ENCODE assay signal across 8 cellular contexts in genomic region chr10:88270871-88271713, GRCh38.
DNase-seq lines count a peak whose midpoint lies in the region; ATAC-seq and TF ChIP-seq lines count a peak whose summit lies in the region.

No MANE protein-coding gene starts in this region.

- no peaks in the 10 kb centered on the region for H3K36me3 Mint-ChIP-seq in CD8-positive, alpha-beta T cell
- H3K36me3 Mint-ChIP-seq in stimulated activated memory B cell treated with anti-CD40 and anti-IgM and Interleukin-4, amounts not matched to agents 10 μg/mL and 1 μg/mL and 100 μg/mL, for 72 hours = no peaks in the 10 kb centered on the region
- H3K36me3 Mint-ChIP-seq in neural progenitor cell = no peaks in the 10 kb centered on the region

- H3K4me3 Mint-ChIP-seq in CD8-positive, alpha-beta T cell = peak overlapping the region; percentile 69
- H3K4me3 Mint-ChIP-seq in stimulated activated memory B cell treated with anti-CD40 and anti-IgM and Interleukin-4, amounts not matched to agents 10 μg/mL and 1 μg/mL and 100 μg/mL, for 72 hours = peak overlapping the region; percentile 63
- H3K4me3 Mint-ChIP-seq in neural progenitor cell = no peak overlapping the region

- peaks cover 26% of the 10 kb centered on the region for H3K4me1 ChIP-seq in CD8-positive, alpha-beta T cell (ENCODE audit: insufficient read depth, low read length)
- peaks cover 4% of the 10 kb centered on the region for H3K4me1 ChIP-seq in neural progenitor cell

- no peak overlapping the region for H2AFZ ChIP-seq in neural progenitor cell (replicated peaks)

- POLR2A ChIA-PET in CD8-positive, alpha-beta T cell (lab: Charles Lee) = interaction anchor here (1.0 to 1.9 kb wide), 3 partner anchors 17 to 409 kb away, joined by 3 to 8 read pairs (median 3); no protein-coding TSS in a partner anchor

- H3K27ac Mint-ChIP-seq in CD8-positive, alpha-beta T cell = peak overlapping the region; percentile 88
- H3K27ac Mint-ChIP-seq in stimulated activated memory B cell treated with anti-CD40 and anti-IgM and Interleukin-4, amounts not matched to agents 10 μg/mL and 1 μg/mL and 100 μg/mL, for 72 hours = peak overlapping the region; percentile 92
- no peak overlapping the region for H3K27ac Mint-ChIP-seq in neural progenitor cell

- no peaks in the 10 kb centered on the region for H3K9me3 ChIP-seq in CD8-positive, alpha-beta T cell (ENCODE audit: low read length)
- H3K9me3 ChIP-seq in neural progenitor cell (ENCODE audit: low read depth) = no peaks in the 10 kb centered on the region

- H3K9ac ChIP-seq in neural progenitor cell = no peak overlapping the region

- no peak for TF ChIP-seq CTCF in CD8-positive, alpha-beta T cell (IDR thresholded peaks at IDR 0.05)
- TF ChIP-seq CTCF in neural progenitor cell (IDR thresholded peaks at IDR 0.05) = no peak

- no peaks in the 10 kb centered on the region for H3K36me3 ChIP-seq in CD8-positive, alpha-beta T cell (ENCODE audit: insufficient read depth, low read length)
- no peaks in the 10 kb centered on the region for H3K36me3 ChIP-seq in neural progenitor cell

- CTCF ChIA-PET in CD8-positive, alpha-beta T cell (lab: Charles Lee) = no interaction called here

- intact Hi-C loops in CD8-positive, alpha-beta T cell (cut with DNase I, micrococcal nuclease) = loop anchor here in 1 of 2 experiments (5.0 to 10.0 kb wide), 3 partner anchors 79 to 406 kb away; partner anchors contain the start of genes KLLN and PTEN

- H3K4me2 ChIP-seq in neural progenitor cell = no peak overlapping the region

- H3K27ac ChIP-seq in CD8-positive, alpha-beta T cell (ENCODE audit: low read depth, low read length) = no peak overlapping the region
- no peak overlapping the region for H3K27ac ChIP-seq in neural progenitor cell

- H3K4me3 ChIP-seq in CD8-positive, alpha-beta T cell (ENCODE audit: low read depth, low read length) = no peak overlapping the region
- no peak overlapping the region for H3K4me3 ChIP-seq in neural progenitor cell

- peak in 5 of 7 experiments; percentile 14 to 51 (median 18) for DNase-seq in CD8-positive, alpha-beta T cell
- DNase-seq in activated CD4-positive, alpha-beta T cell treated with anti-CD3 and anti-CD28 coated beads, Interleukin-2, amount 50 U/mL, for 48 hours = peak; percentile 42 to 61
- DNase-seq in globus pallidus (ENCODE audit: low spot score) = peak; percentile 22
- DNase-seq in iPS-NIHi11 (ENCODE audit: low spot score) = no peak
- no peak for DNase-seq in neural progenitor cell (ENCODE audit: low spot score)

- no peaks in the 10 kb centered on the region for H3K9me3 Mint-ChIP-seq in CD8-positive, alpha-beta T cell
- H3K9me3 Mint-ChIP-seq in stimulated activated memory B cell treated with anti-CD40 and anti-IgM and Interleukin-4, amounts not matched to agents 10 μg/mL and 1 μg/mL and 100 μg/mL, for 72 hours = no peaks in the 10 kb centered on the region
- H3K9me3 Mint-ChIP-seq in neural progenitor cell = no peaks in the 10 kb centered on the region

- peak; percentile 72 for ATAC-seq in CD8-positive, alpha-beta T cell
- ATAC-seq in GM19397 (IDR thresholded peaks at IDR 0.05; ENCODE audit: unreplicated experiment) (peak; percentile 86), HG03442 (IDR thresholded peaks at IDR 0.05; ENCODE audit: unreplicated experiment) (peak; percentile 90)
- peak; percentile 96 for ATAC-seq in stimulated activated memory B cell treated with anti-CD40 and anti-IgM and Interleukin-4, amounts not matched to agents 10 μg/mL and 1 μg/mL and 100 μg/mL, for 72 hours

- no peaks in the 10 kb centered on the region for H3K27me3 Mint-ChIP-seq in CD8-positive, alpha-beta T cell (ENCODE audit: low read depth)
- no peaks in the 10 kb centered on the region for H3K27me3 Mint-ChIP-seq in stimulated activated memory B cell treated with anti-CD40 and anti-IgM and Interleukin-4, amounts not matched to agents 10 μg/mL and 1 μg/mL and 100 μg/mL, for 72 hours
- H3K27me3 Mint-ChIP-seq in neural progenitor cell (ENCODE audit: insufficient read depth, low read depth) = peaks cover 5% of the 10 kb centered on the region

- H3K4me1 Mint-ChIP-seq in CD8-positive, alpha-beta T cell (ENCODE audit: low read depth) = peaks cover 41% of the 10 kb centered on the region
- H3K4me1 Mint-ChIP-seq in stimulated activated memory B cell treated with anti-CD40 and anti-IgM and Interleukin-4, amounts not matched to agents 10 μg/mL and 1 μg/mL and 100 μg/mL, for 72 hours = peaks cover 44% of the 10 kb centered on the region
- H3K4me1 Mint-ChIP-seq in neural progenitor cell = peaks cover 22% of the 10 kb centered on the region

- H3K79me2 ChIP-seq in neural progenitor cell (ENCODE audit: low read depth) = no peaks in the 10 kb centered on the region

- no peaks in the 10 kb centered on the region for H3K27me3 ChIP-seq in CD8-positive, alpha-beta T cell (ENCODE audit: insufficient read depth, low read length)
- H3K27me3 ChIP-seq in neural progenitor cell = no peaks in the 10 kb centered on the region

- no peaks in the 10 kb centered on the region for H3F3A ChIP-seq in neural progenitor cell (ENCODE audit: low read depth)

- H4K20me1 ChIP-seq in neural progenitor cell (ENCODE audit: low read depth) = no peaks in the 10 kb centered on the region

Comparison
In these comparisons a context has a peak if more than half of its experiments do, and no peak if none do; other contexts are left out.
1. DNase-seq: peak in CD8-positive, alpha-beta T cell (5 of 7), activated CD4-positive, alpha-beta T cell treated with anti-CD3 and anti-CD28 coated beads, Interleukin-2, amount 50 U/mL, for 48 hours (2 of 2) and globus pallidus (single experiment); none in iPS-NIHi11 (single experiment) and neural progenitor cell (single experiment).
2. Peak in every context shown above with its lines, with median percentiles within 50 percentile points of each other: ATAC-seq.